ENCODE assay signal across 9 cellular contexts in genomic region chr1:37794372-37795339, GRCh38. TPM values are rescaled to one million over a fixed set of nuclear protein-coding genes. Genes with fewer than 3 reads are reported as not detected.
DNase-seq lines count a peak whose midpoint lies in the region; ATAC-seq and TF ChIP-seq lines count a peak whose summit lies in the region.
"Had no signal": no experiment of that assay in that cellular context is flagged by ENCODE, and none has a peak within 500 bp of the region (broad histone marks: within the 10 kb centered on the region; RNA-seq: fewer than 3 reads in every experiment).

No MANE protein-coding gene starts in this region.

- no peak overlapping the region for H3K4me3 ChIP-seq in CD4-positive, alpha-beta memory T cell (ENCODE audit: low read length in 2 of 2)
- H3K4me3 ChIP-seq in NT2/D1 (ENCODE audit: insufficient read length, low read depth) (peak overlapping the region; percentile 72), esophagus muscularis mucosa (peak overlapping the region; percentile 63 to 77 (median 63)), gastrocnemius medialis (peak overlapping the region; percentile 34 to 56 (median 56))

- no peak for TF ChIP-seq POLR2A in esophagus muscularis mucosa (IDR thresholded peaks at IDR 0.05; ENCODE audit: low read depth)
- no peak for TF ChIP-seq POLR2A in gastrocnemius medialis (IDR thresholded peaks at IDR 0.05)

- no peaks in the 10 kb centered on the region for H3K36me3 ChIP-seq in CD4-positive, alpha-beta memory T cell (ENCODE audit: insufficient read depth, low read length)
- peaks cover 10% of the 10 kb centered on the region for H3K36me3 ChIP-seq in NT2/D1 (ENCODE audit: insufficient read depth, insufficient read length, low read length)
- peaks cover 0 to 11% (median 6%) of the 10 kb centered on the region in 4 donors for H3K36me3 ChIP-seq in esophagus muscularis mucosa
- peaks cover 0 to 5% of the 10 kb centered on the region in 2 donors for H3K36me3 ChIP-seq in gastrocnemius medialis

- H3K27me3 Mint-ChIP-seq in CD4-positive, alpha-beta memory T cell, result peaks cover 12 to 32% of the 10 kb centered on the region in 2 donors

- H3K27ac ChIP-seq in CD4-positive, alpha-beta memory T cell (ENCODE audit: low read depth, low read length), result no peak overlapping the region
- H3K27ac ChIP-seq in esophagus muscularis mucosa (replicated peaks in 1 of 4) (no peak overlapping the region), gastrocnemius medialis (no peak overlapping the region)

- H3K36me3 Mint-ChIP-seq in CD4-positive, alpha-beta memory T cell, result peaks cover 7 to 10% of the 10 kb centered on the region in 2 donors

- peaks cover 13% of the 10 kb centered on the region for H3K4me1 ChIP-seq in CD4-positive, alpha-beta memory T cell (ENCODE audit: insufficient read depth, low read length)
- H3K4me1 ChIP-seq in NT2/D1 (ENCODE audit: insufficient read depth, insufficient read length), result peaks cover 10% of the 10 kb centered on the region
- H3K4me1 ChIP-seq in esophagus muscularis mucosa, result peaks cover 12 to 28% (median 24%) of the 10 kb centered on the region in 4 donors
- H3K4me1 ChIP-seq in gastrocnemius medialis, result peaks cover 9 to 13% of the 10 kb centered on the region in 2 donors

- TF ChIP-seq CTCF in GM20000 (IDR thresholded peaks at IDR 0.05; ENCODE audit: extremely low read depth, missing control alignments) (no peak), esophagus muscularis mucosa (IDR thresholded peaks at IDR 0.05) (no peak), gastrocnemius medialis (IDR thresholded peaks at IDR 0.05 in 4 of 5, conservative IDR thresholded peaks at IDR 0.05 in 1 of 5) (no peak)

- 49% methylated on average over 9 of the region's 59 CpGs for WGBS in esophagus muscularis mucosa

- peak overlapping the region in 1 of 7 donors; percentile 73 for H3K27ac Mint-ChIP-seq in CD4-positive, alpha-beta memory T cell

- H3K9ac ChIP-seq in NT2/D1 (ENCODE audit: insufficient read length, low read depth), result peak overlapping the region; percentile 44

- no peak for TF ChIP-seq EP300 in esophagus muscularis mucosa (IDR thresholded peaks at IDR 0.05)

- H3K27me3 ChIP-seq in CD4-positive, alpha-beta memory T cell (ENCODE audit: insufficient read depth, low read length), result no peaks in the 10 kb centered on the region
- H3K27me3 ChIP-seq in NT2/D1 (ENCODE audit: insufficient read depth, insufficient read length) (peaks cover 53% of the 10 kb centered on the region), esophagus muscularis mucosa (peaks cover 0 to 4% (median 0%) of the 10 kb centered on the region in 4 donors), gastrocnemius medialis (no peaks in the 10 kb centered on the region)

- H3K4me1 Mint-ChIP-seq in CD4-positive, alpha-beta memory T cell, result peaks cover 2 to 25% (median 13%) of the 10 kb centered on the region in 4 donors

- DNase-seq in CD4-positive, alpha-beta memory T cell, result no peak
- DNase-seq in GM20000 (ENCODE audit: low spot score), result peak; percentile 40
- no peak for DNase-seq in NT2/D1 (ENCODE audit: low read depth, low spot score)
- DNase-seq in esophagus muscularis mucosa (ENCODE audit: extremely low spot score), result no peak
- DNase-seq in gastrocnemius medialis, result no peak
- no peak for DNase-seq in dermis blood vessel endothelial cell
- no peak for DNase-seq in NCI-H1436 (lab: John Stamatoyannopoulos, UW)
- no peak for DNase-seq in NCI-H345 (lab: John Stamatoyannopoulos, UW)

- intact Hi-C loops in CD4-positive, alpha-beta memory T cell (cut with micrococcal nuclease), result no loop called here
- intact Hi-C loops in esophagus muscularis mucosa (cut with DNase I), result no loop called here
- intact Hi-C loops in gastrocnemius medialis (cut with DNase I; ENCODE audit: low total_unique reads), result no loop called here

- CTCF ChIA-PET in CD4-positive, alpha-beta memory T cell (lab: Charles Lee; ENCODE audit: partially characterized antibody), result no interaction called here

- H3K9me3 Mint-ChIP-seq in CD4-positive, alpha-beta memory T cell, result no peaks in the 10 kb centered on the region

- H3K4me3 Mint-ChIP-seq in CD4-positive, alpha-beta memory T cell, result peak overlapping the region; percentile 65 to 88 (median 77)

- POLR2A ChIA-PET in CD4-positive, alpha-beta memory T cell (lab: Charles Lee; ENCODE audit: partially characterized antibody), result no interaction called here

- no peaks in the 10 kb centered on the region for H3K9me3 ChIP-seq in CD4-positive, alpha-beta memory T cell (ENCODE audit: control insufficient read depth in 1 of 2, low read length in 2 of 2)
- H3K9me3 ChIP-seq in NT2/D1 (ENCODE audit: insufficient read depth, low read length) (no peaks in the 10 kb centered on the region), esophagus muscularis mucosa (no peaks in the 10 kb centered on the region), gastrocnemius medialis (no peaks in the 10 kb centered on the region)

- in situ Hi-C loops in gastrocnemius medialis (cut with MboI; ENCODE audit: low sequenced_read_pairs in 4 of 4), result no loop called here

- ATAC-seq in gastrocnemius medialis, result peak; percentile 18 to 26

RNA-seq across cellular contexts. Expression of gene MANEAL, which starts 1.0 kb away (rescaled TPM):
- total RNA-seq in CD4-positive, alpha-beta memory T cell, result 1 to 10 TPM; 1.9 to 2.3 TPM
- 1 to 10 TPM in 1 of 2 donors, under 1 TPM in 1; 0.58 to 1.3 TPM for polyA plus RNA-seq in CD4-positive, alpha-beta memory T cell
- 1 to 10 TPM; 1.2 to 3.3 (median 1.5) TPM for total RNA-seq in esophagus muscularis mucosa
- 1 to 10 TPM; 2.3 to 9.9 (median 4.0) TPM for total RNA-seq in gastrocnemius medialis
- 1.0 TPM in 2 replicates for total RNA-seq in dermis blood vessel endothelial cell

RNA-seq across cellular contexts. Expression of gene C1orf122, which starts 12.9 kb away (rescaled TPM):
- 10 to 100 TPM; 12.4 to 13.9 TPM for total RNA-seq in CD4-positive, alpha-beta memory T cell
- 10 to 100 TPM; 21.9 to 28.9 TPM for polyA plus RNA-seq in CD4-positive, alpha-beta memory T cell
- 100 to 1,000 TPM in 1 of 4 donors, 10 to 100 TPM in 3; 69.9 to 103 (median 94.3) TPM for total RNA-seq in esophagus muscularis mucosa
- 10 to 100 TPM; 41.2 to 96.0 (median 56.8) TPM for total RNA-seq in gastrocnemius medialis
- total RNA-seq in dermis blood vessel endothelial cell, result 21.4 and 23.0 TPM in 2 replicates

RNA-seq across cellular contexts. Expression of gene YRDC, which starts 13.4 kb away (rescaled TPM):
- total RNA-seq in CD4-positive, alpha-beta memory T cell, result 10 to 100 TPM; 13.8 to 14.1 TPM
- polyA plus RNA-seq in CD4-positive, alpha-beta memory T cell, result 10 to 100 TPM; 21.4 to 28.6 TPM
- 10 to 100 TPM; 10.8 to 19.1 (median 14.3) TPM for total RNA-seq in esophagus muscularis mucosa
- total RNA-seq in gastrocnemius medialis, result 10 to 100 TPM; 11.2 to 13.6 (median 11.7) TPM
- 21.0 and 26.0 TPM in 2 replicates for total RNA-seq in dermis blood vessel endothelial cell

RNA-seq across cellular contexts. Expression of gene EPHA10, which starts 29.7 kb away (rescaled TPM):
- under 1 TPM in 1 of 2 experiments, not detected in 1; 0.36 TPM for total RNA-seq in CD4-positive, alpha-beta memory T cell
- not detected for polyA plus RNA-seq in CD4-positive, alpha-beta memory T cell
- total RNA-seq in esophagus muscularis mucosa (under 1 TPM; 0.17 to 0.83 (median 0.39) TPM), gastrocnemius medialis (under 1 TPM in 1 of 4 donors, not detected in 3; 0.17 TPM), dermis blood vessel endothelial cell (0.05 TPM in 1 of 2 replicates, not detected in the other)
- total RNA-seq: LHCN-M2 had no signal

Comparison
In these comparisons a context has a peak if more than half of its experiments do, and no peak if none do; other contexts are left out.
1. H3K4me3 ChIP-seq: peak in NT2/D1 (single experiment), esophagus muscularis mucosa (4 of 4) and gastrocnemius medialis (4 of 4); none in CD4-positive, alpha-beta memory T cell (0 of 2).